20 cellular contexts compared by ENCODE assay signal in genomic region chr2:219287569-219288265, GRCh38. TPM values are rescaled to one million over a fixed set of nuclear protein-coding genes. Genes with fewer than 3 reads are reported as not detected.
DNase-seq lines count a peak whose midpoint lies in the region; ATAC-seq and TF ChIP-seq lines count a peak whose summit lies in the region.
"Had no signal": no experiment of that assay in that cellular context is flagged by ENCODE, and none has a peak within 500 bp of the region (broad histone marks: within the 10 kb centered on the region; RNA-seq: fewer than 3 reads in every experiment).

No MANE protein-coding gene starts in this region.

- no peak overlapping the region for H3K4me3 ChIP-seq in CD8-positive, alpha-beta memory T cell (ENCODE audit: low read length)
- no peak overlapping the region for H3K4me3 ChIP-seq in dorsolateral prefrontal cortex
- H3K4me3 ChIP-seq in skin epidermis, result no peak overlapping the region
- no peak overlapping the region for H3K4me3 ChIP-seq in spleen
- H3K4me3 ChIP-seq: body of pancreas, lung, smooth muscle cell had no signal

- H3K4me1 Mint-ChIP-seq in CD8-positive, alpha-beta memory T cell, result peaks cover 5 to 19% (median 8%) of the 10 kb centered on the region in 3 donors

- no peaks in the 10 kb centered on the region for H3K27me3 Mint-ChIP-seq in CD8-positive, alpha-beta memory T cell

- no peaks in the 10 kb centered on the region for H3K4me1 ChIP-seq in CD8-positive, alpha-beta memory T cell (ENCODE audit: insufficient read depth, low read length)
- peaks cover 0 to 36% (median 15%) of the 10 kb centered on the region in 6 donors for H3K4me1 ChIP-seq in spleen
- H3K4me1 ChIP-seq: body of pancreas had no signal

- TF ChIP-seq CTCF in dorsolateral prefrontal cortex (IDR thresholded peaks at IDR 0.05 in 54 of 56, conservative IDR thresholded peaks at IDR 0.05 in 2 of 56; ENCODE audit: low read depth in 1 of 56, partially characterized antibody in 56 of 56) (no peak), spleen (IDR thresholded peaks at IDR 0.05 in 8 of 11, conservative IDR thresholded peaks at IDR 0.05 in 3 of 11) (no peak)

- no peaks in the 10 kb centered on the region for H3K9me3 Mint-ChIP-seq in CD8-positive, alpha-beta memory T cell

- CTCF ChIA-PET in CD8-positive, alpha-beta memory T cell (lab: Charles Lee), result interaction anchor here (1.0 kb wide), 1 partner anchor 9 kb away, joined by 3 read pairs; the partner anchor contains the start of gene DNAJB2

- no peaks in the 10 kb centered on the region for H3K27me3 ChIP-seq in CD8-positive, alpha-beta memory T cell (ENCODE audit: insufficient read depth, low read length, poor library complexity, severe bottlenecking)
- H3K27me3 ChIP-seq in dorsolateral prefrontal cortex, result no peaks in the 10 kb centered on the region
- no peaks in the 10 kb centered on the region for H3K27me3 ChIP-seq in spleen (replicated peaks in 1 of 7)
- H3K27me3 ChIP-seq: body of pancreas had no signal

- intact Hi-C loops in dorsolateral prefrontal cortex (cut with DNase I), result no loop called here
- intact Hi-C loops in spleen (cut with DNase I; ENCODE audit: low total_unique reads), result no loop called here

- no peak for DNase-seq in CD8-positive, alpha-beta memory T cell
- DNase-seq in OCI-M1 (lab: John Stamatoyannopoulos, UW) (peak; percentile 45), dorsolateral prefrontal cortex (no peak), spleen (no peak), GDM1 (lab: John Stamatoyannopoulos, UW) (no peak)
- DNase-seq: activated effector memory CD4-positive, alpha-beta T cell treated with anti-CD3 and anti-CD28 coated beads, Interleukin-2, amount 50 U/mL, for 16 hours; body of pancreas; effector memory CD4-positive, alpha-beta T cell; NCI-H1694; NCI-H510A; stimulated activated naive CD4-positive, alpha-beta T cell treated with Interleukin-2 at 50 U/mL for 16 hours had no signal

- H3K4me3 Mint-ChIP-seq in CD8-positive, alpha-beta memory T cell, result no peak overlapping the region

- H3K27ac ChIP-seq in CD8-positive, alpha-beta memory T cell (ENCODE audit: low read depth, low read length), result peak overlapping the region; percentile 9
- H3K27ac ChIP-seq in dorsolateral prefrontal cortex, result peak overlapping the region in 58 of 59 donors; percentile 25 to 100 (median 100)
- H3K27ac ChIP-seq in skin epidermis, result peak overlapping the region in 17 of 21 experiments; percentile 14 to 90 (median 75)
- H3K27ac ChIP-seq in spleen, result no peak overlapping the region
- H3K27ac ChIP-seq: body of pancreas, C4-2B had no signal

- H3K36me3 Mint-ChIP-seq in CD8-positive, alpha-beta memory T cell, result peaks cover 3 to 38% (median 11%) of the 10 kb centered on the region in 3 donors

- POLR2A ChIA-PET in CD8-positive, alpha-beta memory T cell (lab: Charles Lee), result interaction anchor here (0.7 to 0.9 kb wide), 2 partner anchors 9 to 110 kb away, joined by 3 read pairs; partner anchors contain the start of gene DNAJB2

- 72 to 79% (median 78%) methylated on average over 10 of the region's 10 CpGs for WGBS in spleen, 5 donors

- no peak for TF ChIP-seq POLR2A in spleen (IDR thresholded peaks at IDR 0.05)

- no peaks in the 10 kb centered on the region for H3K9me3 ChIP-seq in CD8-positive, alpha-beta memory T cell (ENCODE audit: low read length)
- H3K9me3 ChIP-seq in spleen, result no peaks in the 10 kb centered on the region
- H3K9me3 ChIP-seq: body of pancreas had no signal

- H3K27ac Mint-ChIP-seq in CD8-positive, alpha-beta memory T cell, result peak overlapping the region in 7 of 8 donors; percentile 17 to 84 (median 74)

- no peak for ATAC-seq in GM19452 (IDR thresholded peaks at IDR 0.05; ENCODE audit: unreplicated experiment)
- no peak for ATAC-seq in GM18502 (IDR thresholded peaks at IDR 0.05; ENCODE audit: poor library complexity, unreplicated experiment)
- ATAC-seq: body of pancreas had no signal

- peaks cover 12% of the 10 kb centered on the region for H3K36me3 ChIP-seq in CD8-positive, alpha-beta memory T cell (ENCODE audit: insufficient read depth, low read length)
- H3K36me3 ChIP-seq in spleen, result peaks cover 0 to 43% (median 33%) of the 10 kb centered on the region in 6 donors

RNA-seq across cellular contexts. Expression of gene DNAJB2, which starts 8.6 kb away (rescaled TPM):
- total RNA-seq in CD8-positive, alpha-beta memory T cell, result 10 to 100 TPM; 48.5 to 56.4 TPM
- 5.9 TPM for polyA plus RNA-seq in CD8-positive, alpha-beta memory T cell
- total RNA-seq in dorsolateral prefrontal cortex, result 100 to 1,000 TPM; 197 to 638 (median 283) TPM
- 10 to 100 TPM; 35.0 to 64.4 (median 54.0) TPM for total RNA-seq in spleen
- polyA plus RNA-seq in spleen, result 10 to 100 TPM; 31.4 to 67.2 (median 43.2) TPM

RNA-seq across cellular contexts. Expression of gene PTPRN, which starts 21.5 kb away (rescaled TPM):
- total RNA-seq in CD8-positive, alpha-beta memory T cell, result under 1 TPM in 1 of 2 experiments, not detected in 1; 0.11 TPM
- polyA plus RNA-seq in CD8-positive, alpha-beta memory T cell, result not detected
- total RNA-seq in dorsolateral prefrontal cortex, result 100 to 1,000 TPM in 119 of 120 experiments, 10 to 100 TPM in 1; 85.5 to 353 (median 259) TPM
- not detected for total RNA-seq in spleen
- polyA plus RNA-seq in spleen, result under 1 TPM in 2 of 3 donors, not detected in 1; 0.06 to 0.12 TPM

RNA-seq across cellular contexts. Expression of gene TUBA4A, which starts 34.0 kb away (rescaled TPM):
- 100 to 1,000 TPM; 175 to 178 TPM for total RNA-seq in CD8-positive, alpha-beta memory T cell
- polyA plus RNA-seq in CD8-positive, alpha-beta memory T cell, result 234 TPM
- 100 to 1,000 TPM in 118 of 120 experiments, 10 to 100 TPM in 2; 85.5 to 377 (median 243) TPM for total RNA-seq in dorsolateral prefrontal cortex
- total RNA-seq in spleen, result 100 to 1,000 TPM in 1 of 7 donors, 10 to 100 TPM in 6; 60.2 to 120 (median 73.4) TPM
- 10 to 100 TPM; 70.6 to 89.2 (median 73.4) TPM for polyA plus RNA-seq in spleen

RNA-seq across cellular contexts. Expression of gene TUBA4B, which starts 34.7 kb away (rescaled TPM):
- total RNA-seq in CD8-positive, alpha-beta memory T cell, result not detected
- polyA plus RNA-seq in CD8-positive, alpha-beta memory T cell, result not detected
- under 1 TPM in 7 of 120 experiments, not detected in 113; 0.36 to 0.56 (median 0.42) TPM for total RNA-seq in dorsolateral prefrontal cortex
- not detected for total RNA-seq in spleen
- not detected for polyA plus RNA-seq in spleen
- total RNA-seq: body of pancreas, Daoy, LHCN-M2, omental fat pad, smooth muscle cell had no signal
- polyA plus RNA-seq: smooth muscle cell had no signal

RNA-seq across cellular contexts. Expression of gene STK16, which starts 42.4 kb away (rescaled TPM):
- 10 to 100 TPM; 23.0 to 26.1 TPM for total RNA-seq in CD8-positive, alpha-beta memory T cell
- 18.6 TPM for polyA plus RNA-seq in CD8-positive, alpha-beta memory T cell
- total RNA-seq in dorsolateral prefrontal cortex, result 10 to 100 TPM; 12.1 to 36.1 (median 21.5) TPM
- total RNA-seq in spleen, result 10 to 100 TPM; 17.0 to 30.5 (median 22.8) TPM
- polyA plus RNA-seq in spleen, result 10 to 100 TPM; 33.6 to 47.6 (median 44.2) TPM

Comparison
In these comparisons a context has a peak if more than half of its experiments do, and no peak if none do; other contexts are left out.
1. H3K27ac ChIP-seq: peak in CD8-positive, alpha-beta memory T cell (single experiment), dorsolateral prefrontal cortex (58 of 59) and skin epidermis (17 of 21); none in spleen (0 of 8).
2. RNA of gene PTPRN, which starts 21.5 kb away (total RNA-seq): 85.5 to 353 TPM in dorsolateral prefrontal cortex; not detected in spleen and 0.11 TPM in CD8-positive, alpha-beta memory T cell; every median in the first group is over 10 times any median in the second.